1 cellular context compared by ENCODE assay signal in the genomic region with DNA sequence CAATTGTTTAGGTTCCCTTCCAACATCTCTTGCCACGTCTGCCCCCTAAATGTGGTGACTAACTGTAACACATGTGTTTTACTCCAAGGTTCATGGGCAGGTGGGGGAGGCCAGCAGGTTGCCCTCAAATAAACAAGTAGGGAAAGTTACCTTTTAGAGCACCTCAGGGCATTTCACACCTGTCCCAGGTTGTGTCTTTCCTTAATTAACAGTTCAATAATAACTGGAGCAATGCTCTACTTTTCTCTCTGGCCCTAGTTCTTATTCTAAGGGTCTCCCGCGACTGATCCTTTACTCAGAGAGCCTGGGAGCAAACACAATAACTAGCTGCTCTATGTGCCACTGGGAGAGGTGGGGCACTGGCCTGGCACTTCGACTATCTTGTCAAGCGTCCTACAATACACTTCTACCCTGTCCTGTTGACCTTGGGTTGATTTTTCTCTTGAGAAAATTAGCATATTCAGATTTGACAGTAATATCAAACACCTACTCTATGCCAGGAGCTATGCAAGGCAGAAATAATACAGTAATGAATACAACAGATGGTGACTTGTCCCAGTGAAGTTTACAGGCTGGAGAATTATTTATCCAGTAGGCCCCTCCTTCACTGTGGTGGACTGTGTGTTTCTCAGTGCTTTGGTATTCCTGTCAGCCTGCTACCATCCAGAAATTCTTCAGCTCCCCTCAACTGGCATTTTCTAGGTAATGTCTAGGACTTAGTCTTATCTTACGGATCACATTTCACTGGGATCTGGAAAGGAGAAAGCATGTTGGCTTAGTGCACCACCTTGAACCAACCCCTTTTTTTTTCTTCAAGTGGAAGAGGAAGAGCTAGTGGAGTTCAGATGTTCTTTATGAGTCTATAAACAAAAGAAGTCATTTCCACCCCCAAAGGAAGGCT.
TF ChIP-seq lines count a peak whose summit lies in the region.

No MANE protein-coding gene starts in this region.

TF ChIP-seq in GM23338, 12 proteins besides CTCF, POLR2A, EP300 and RAD21 (continued from another document):
- no peak for TF ChIP-seq POLR2AphosphoS5 (IDR thresholded peaks at IDR 0.05; ENCODE audit: low read depth)
- no peak for TF ChIP-seq EZH2 (IDR thresholded peaks at IDR 0.05; ENCODE audit: low read depth, unreplicated experiment)
- TF ChIP-seq, protein P1, sequence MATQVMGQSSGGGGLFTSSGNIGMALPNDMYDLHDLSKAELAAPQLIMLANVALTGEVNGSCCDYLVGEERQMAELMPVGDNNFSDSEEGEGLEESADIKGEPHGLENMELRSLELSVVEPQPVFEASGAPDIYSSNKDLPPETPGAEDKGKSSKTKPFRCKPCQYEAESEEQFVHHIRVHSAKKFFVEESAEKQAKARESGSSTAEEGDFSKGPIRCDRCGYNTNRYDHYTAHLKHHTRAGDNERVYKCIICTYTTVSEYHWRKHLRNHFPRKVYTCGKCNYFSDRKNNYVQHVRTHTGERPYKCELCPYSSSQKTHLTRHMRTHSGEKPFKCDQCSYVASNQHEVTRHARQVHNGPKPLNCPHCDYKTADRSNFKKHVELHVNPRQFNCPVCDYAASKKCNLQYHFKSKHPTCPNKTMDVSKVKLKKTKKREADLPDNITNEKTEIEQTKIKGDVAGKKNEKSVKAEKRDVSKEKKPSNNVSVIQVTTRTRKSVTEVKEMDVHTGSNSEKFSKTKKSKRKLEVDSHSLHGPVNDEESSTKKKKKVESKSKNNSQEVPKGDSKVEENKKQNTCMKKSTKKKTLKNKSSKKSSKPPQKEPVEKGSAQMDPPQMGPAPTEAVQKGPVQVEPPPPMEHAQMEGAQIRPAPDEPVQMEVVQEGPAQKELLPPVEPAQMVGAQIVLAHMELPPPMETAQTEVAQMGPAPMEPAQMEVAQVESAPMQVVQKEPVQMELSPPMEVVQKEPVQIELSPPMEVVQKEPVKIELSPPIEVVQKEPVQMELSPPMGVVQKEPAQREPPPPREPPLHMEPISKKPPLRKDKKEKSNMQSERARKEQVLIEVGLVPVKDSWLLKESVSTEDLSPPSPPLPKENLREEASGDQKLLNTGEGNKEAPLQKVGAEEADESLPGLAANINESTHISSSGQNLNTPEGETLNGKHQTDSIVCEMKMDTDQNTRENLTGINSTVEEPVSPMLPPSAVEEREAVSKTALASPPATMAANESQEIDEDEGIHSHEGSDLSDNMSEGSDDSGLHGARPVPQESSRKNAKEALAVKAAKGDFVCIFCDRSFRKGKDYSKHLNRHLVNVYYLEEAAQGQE (IDR thresholded peaks at IDR 0.05; ENCODE audit: unreplicated experiment) = no peak
- no peak for TF ChIP-seq STAT1 (IDR thresholded peaks at IDR 0.05; ENCODE audit: unreplicated experiment)
- no peak for TF ChIP-seq JUNB (IDR thresholded peaks at IDR 0.05; ENCODE audit: unreplicated experiment)
